In genomic region chr4:7842384-7843279, GRCh38 we compare ENCODE assay signal across 9 cellular contexts.
DNase-seq lines count a peak whose midpoint lies in the region; FAIRE-seq and TF ChIP-seq lines count a peak whose summit lies in the region.
"Had no signal": no experiment of that assay in that cellular context is flagged by ENCODE, and none has a peak within 500 bp of the region (broad histone marks: within the 10 kb centered on the region; RNA-seq: fewer than 3 reads in every experiment).

No MANE protein-coding gene starts in this region.

- no peaks in the 10 kb centered on the region for H3K36me3 ChIP-seq in kidney (ENCODE audit: control insufficient read depth in 1 of 2, insufficient read depth in 2 of 2, low read length in 2 of 2)

- no peak for FAIRE-seq in kidney (lab: Jason Lieb, UNC)

- peak overlapping the region; percentile 7 to 83 for H3K27ac ChIP-seq in kidney (ENCODE audit: low read depth in 2 of 2, low read length in 2 of 2)

- TSS peak; percentile 95 for BruUV-seq in MCF 10A (replicated peaks; lab: Mats Ljungman, UMichigan)

- peaks cover 21% of the 10 kb centered on the region for H3K36me3 Mint-ChIP-seq in MCF 10A (ENCODE audit: insufficient read depth, unreplicated experiment)
- H3K36me3 Mint-ChIP-seq in activated T-helper 1 cell treated with anti-CD3 and anti-CD28 coated beads, Interleukin-12 subunit alpha, Interleukin-12 subunit beta, Interleukin-2, Interleukin-4 antibody, amounts not matched to agents 30 ng/mL and 10 ng/mL and 1 ng/mL, durations not matched to agents 14 hours and 24 hours and 36 hours (ENCODE audit: low read depth) = peaks cover 7% of the 10 kb centered on the region

- TF ChIP-seq CTCF in HFF-Myc (IDR thresholded peaks at IDR 0.05; ENCODE audit: low read depth, low read length, missing control alignments) (no peak), MCF 10A (IDR thresholded peaks at IDR 0.05; ENCODE audit: unreplicated experiment) (no peak), kidney (IDR thresholded peaks at IDR 0.05; ENCODE audit: borderline replicate concordance, extremely low read depth, insufficient read depth) (no peak)

- peaks cover 0 to 9% of the 10 kb centered on the region in 2 donors for H3K4me1 ChIP-seq in kidney (ENCODE audit: control insufficient read depth in 1 of 2, insufficient read depth in 1 of 2, low read depth in 1 of 2, low read length in 2 of 2)

- DNase-seq in HFF-Myc (ENCODE audit: extremely low read depth, low read depth) (peak; percentile 95), MCF 10A (ENCODE audit: unreplicated experiment) (peak; percentile 96), kidney (peak; percentile 86), stromal cell of bone marrow (ENCODE audit: low read depth) (peak; percentile 98), DMS114 treated with DMSO at 0.1 percent for 48 hours (lab: John Stamatoyannopoulos, UW; ENCODE audit: unreplicated experiment) (no peak), GDM1 (lab: John Stamatoyannopoulos, UW) (no peak), KBM-7 (no peak)
- DNase-seq in activated T-helper 1 cell treated with anti-CD3 and anti-CD28 coated beads, Interleukin-12 subunit alpha, Interleukin-12 subunit beta, Interleukin-2, Interleukin-4 antibody, amounts not matched to agents 30 ng/mL and 10 ng/mL and 1 ng/mL, durations not matched to agents 14 hours and 24 hours and 36 hours (ENCODE audit: low spot score) = no peak
- DNase-seq: stimulated activated CD4-positive, alpha-beta T cell treated with anti-CD3 and anti-CD28 coated beads, Interleukin-2, amount 100 ng/mL, for 48 hours had no signal

- H3K4me1 Mint-ChIP-seq in MCF 10A (ENCODE audit: insufficient read depth, unreplicated experiment) = peaks cover 38% of the 10 kb centered on the region
- H3K4me1 Mint-ChIP-seq in activated T-helper 1 cell treated with anti-CD3 and anti-CD28 coated beads, Interleukin-12 subunit alpha, Interleukin-12 subunit beta, Interleukin-2, Interleukin-4 antibody, amounts not matched to agents 30 ng/mL and 10 ng/mL and 1 ng/mL, durations not matched to agents 14 hours and 24 hours and 36 hours (ENCODE audit: low read depth) = peaks cover 19% of the 10 kb centered on the region

- H3K9me3 ChIP-seq in kidney (ENCODE audit: control insufficient read depth in 1 of 2, low read length in 2 of 2) = no peaks in the 10 kb centered on the region

- no peaks in the 10 kb centered on the region for H3K9me3 Mint-ChIP-seq in MCF 10A (ENCODE audit: unreplicated experiment)
- H3K9me3 Mint-ChIP-seq in activated T-helper 1 cell treated with anti-CD3 and anti-CD28 coated beads, Interleukin-12 subunit alpha, Interleukin-12 subunit beta, Interleukin-2, Interleukin-4 antibody, amounts not matched to agents 30 ng/mL and 10 ng/mL and 1 ng/mL, durations not matched to agents 14 hours and 24 hours and 36 hours = no peaks in the 10 kb centered on the region

- H3K4me3 Mint-ChIP-seq in MCF 10A (ENCODE audit: unreplicated experiment) = peak overlapping the region; percentile 65
- no peak overlapping the region for H3K4me3 Mint-ChIP-seq in activated T-helper 1 cell treated with anti-CD3 and anti-CD28 coated beads, Interleukin-12 subunit alpha, Interleukin-12 subunit beta, Interleukin-2, Interleukin-4 antibody, amounts not matched to agents 30 ng/mL and 10 ng/mL and 1 ng/mL, durations not matched to agents 14 hours and 24 hours and 36 hours

- H3K4me3 ChIP-seq in HFF-Myc (replicated peaks; ENCODE audit: low read depth, low read length) = peak overlapping the region; percentile 16
- no peak overlapping the region for H3K4me3 ChIP-seq in kidney (ENCODE audit: low read length in 2 of 2)

- H3K27ac Mint-ChIP-seq in MCF 10A (ENCODE audit: low read depth, unreplicated experiment) = peak overlapping the region; percentile 94
- H3K27ac Mint-ChIP-seq in activated T-helper 1 cell treated with anti-CD3 and anti-CD28 coated beads, Interleukin-12 subunit alpha, Interleukin-12 subunit beta, Interleukin-2, Interleukin-4 antibody, amounts not matched to agents 30 ng/mL and 10 ng/mL and 1 ng/mL, durations not matched to agents 14 hours and 24 hours and 36 hours = no peak overlapping the region

- intact Hi-C loops in MCF 10A (cut with micrococcal nuclease) (no loop called here), kidney (cut with DNase I) (no loop called here)
- intact Hi-C loops in activated T-helper 1 cell treated with anti-CD3 and anti-CD28 coated beads, Interleukin-12 subunit alpha, Interleukin-12 subunit beta, Interleukin-2, Interleukin-4 antibody, amounts not matched to agents 30 ng/mL and 10 ng/mL and 1 ng/mL, durations not matched to agents 14 hours and 24 hours and 36 hours (cut with micrococcal nuclease) = no loop called here

- POLR2A ChIA-PET in MCF 10A (lab: Yijun Ruan, JAX) = interaction anchor here (0.7 to 2.0 kb wide), 11 partner anchors 12 to 97 kb away, joined by 3 to 10 read pairs (median 4); partner anchors contain the start of gene AFAP1

- no peak overlapping the region for H3K9ac ChIP-seq in kidney (ENCODE audit: low read length in 2 of 2)

- H3K27me3 Mint-ChIP-seq in MCF 10A (ENCODE audit: insufficient read depth, unreplicated experiment) = no peaks in the 10 kb centered on the region
- peaks cover 2% of the 10 kb centered on the region for H3K27me3 Mint-ChIP-seq in activated T-helper 1 cell treated with anti-CD3 and anti-CD28 coated beads, Interleukin-12 subunit alpha, Interleukin-12 subunit beta, Interleukin-2, Interleukin-4 antibody, amounts not matched to agents 30 ng/mL and 10 ng/mL and 1 ng/mL, durations not matched to agents 14 hours and 24 hours and 36 hours (ENCODE audit: insufficient read depth)

- CTCF ChIA-PET in MCF 10A (lab: Yijun Ruan, JAX) = interaction anchor here (0.5 to 1.5 kb wide), 8 partner anchors 11 to 146 kb away, joined by 3 to 8 read pairs (median 4); no protein-coding TSS in a partner anchor

- in situ Hi-C loops in KBM-7 (cut with MboI; ENCODE audit: low pct_unique_long_range_greater_than_20kb, low sequenced_read_pairs) = no loop called here

Comparison
In these comparisons a context has a peak if more than half of its experiments do, and no peak if none do; other contexts are left out.
1. DNase-seq: peak in HFF-Myc (single experiment), MCF 10A (single experiment), kidney (single experiment) and stromal cell of bone marrow (single experiment); none in DMS114 treated with DMSO at 0.1 percent for 48 hours (single experiment), activated T-helper 1 cell treated with anti-CD3 and anti-CD28 coated beads, Interleukin-12 subunit alpha, Interleukin-12 subunit beta, Interleukin-2, Interleukin-4 antibody, amounts not matched to agents 30 ng/mL and 10 ng/mL and 1 ng/mL, durations not matched to agents 14 hours and 24 hours and 36 hours (single experiment), GDM1 (single experiment) and KBM-7 (single experiment).